In the genomic region with DNA sequence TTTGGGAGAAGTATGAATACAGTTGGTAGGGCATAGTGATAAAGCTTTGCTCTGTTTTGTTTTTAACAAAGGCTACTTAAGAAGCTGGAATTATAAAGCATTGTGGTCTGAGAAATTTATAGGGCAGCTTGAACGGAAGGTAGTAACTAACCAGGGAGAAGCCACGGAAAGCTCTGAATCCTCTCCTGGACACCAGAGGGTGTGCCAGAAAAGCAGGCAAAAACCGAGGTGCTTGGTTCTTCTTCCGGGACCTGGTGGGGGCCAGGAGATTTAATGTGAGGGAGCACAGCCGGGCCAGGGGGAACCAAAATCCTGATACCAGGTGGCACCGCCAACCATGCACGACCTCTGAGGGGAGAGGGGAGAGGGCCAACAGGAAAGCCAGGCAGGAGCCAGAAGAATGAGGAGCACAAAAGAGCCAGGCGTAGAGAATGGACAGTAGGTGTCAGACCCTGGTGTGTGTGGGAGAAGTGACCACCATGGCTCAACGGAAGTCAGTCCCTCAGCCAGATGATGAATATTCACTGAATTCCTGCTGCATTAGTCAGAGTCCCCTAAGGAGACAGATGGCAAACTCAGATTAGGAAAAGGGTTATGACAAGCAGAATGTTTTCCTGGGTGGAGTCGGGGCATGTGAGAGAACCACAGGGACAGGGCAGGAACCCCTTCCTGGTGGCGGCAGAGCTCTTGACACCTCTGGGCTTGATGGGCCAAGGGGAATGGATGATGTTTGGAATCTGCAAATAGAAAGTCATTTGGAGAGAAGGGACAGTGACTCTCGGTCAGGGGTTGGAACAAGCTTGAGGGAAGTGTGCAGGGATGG, we compare ENCODE assay signal across 1 cellular context.
A peak's percentile ranks its signal among the peaks of the same experiment; 100 is the strongest.
TF ChIP-seq lines count a peak whose summit lies in the region.

No MANE protein-coding gene starts in this region.

TF ChIP-seq in K562, 482 proteins besides CTCF, POLR2A, EP300 and RAD21 (continued from another document and continues in another):
- TF ChIP-seq MBD2 (IDR thresholded peaks at IDR 0.05; ENCODE audit: borderline replicate concordance, low read depth) (0 out of 2 replicates have a peak, but pooled peaks have one; percentile 47), DNMT1 (IDR thresholded peaks at IDR 0.05) (no peak), ZNF224 (CRISPR knock-in tag; IDR thresholded peaks at IDR 0.05) (no peak), FOXK1 (CRISPR knock-in tag; IDR thresholded peaks at IDR 0.05; ENCODE audit: borderline replicate concordance) (no peak), ZBTB1 (CRISPR knock-in tag; IDR thresholded peaks at IDR 0.05; ENCODE audit: borderline replicate concordance, low read depth) (no peak), EP400 (IDR thresholded peaks at IDR 0.05) (peak; percentile 43; the same call in 1 of the 2 replicates), ZZZ3 (IDR thresholded peaks at IDR 0.05) (no peak), ZNF324 (CRISPR knock-in tag; IDR thresholded peaks at IDR 0.05) (0 out of 2 replicates have a peak, but pooled peaks have one; percentile 27), PHB2 (IDR thresholded peaks at IDR 0.05; ENCODE audit: low read depth) (no peak), GATA2 (CRISPR knock-in tag; IDR thresholded peaks at IDR 0.05) (peak; percentile 69), COPS2 (conservative IDR thresholded peaks at IDR 0.05) (no peak), MAFG (tag; conservative IDR thresholded peaks at IDR 0.05) (no peak), ZC3H8 (IDR thresholded peaks at IDR 0.05) (no peak), SP2 (IDR thresholded peaks at IDR 0.05; ENCODE audit: extremely low read depth, low read depth, low read length, poor library complexity, severe bottlenecking) (no peak), POLR2G (IDR thresholded peaks at IDR 0.05; ENCODE audit: low read depth, low read length) (peak; percentile 42; the same call in 1 of the 2 replicates), POLR2AphosphoS2 (IDR thresholded peaks at IDR 0.05; ENCODE audit: low read length) (no peak), E2F3 (CRISPR knock-in tag; IDR thresholded peaks at IDR 0.05) (no peak), HNRNPH1 (optimal IDR thresholded peaks at IDR 0.05; ENCODE audit: low read depth, low read length) (no peak), RBM39 (optimal IDR thresholded peaks at IDR 0.05; ENCODE audit: low read depth, low read length) (no peak), FOXA3 (CRISPR knock-in tag; conservative IDR thresholded peaks at IDR 0.05 in 1 of 2, IDR thresholded peaks at IDR 0.05 in 1 of 2) (no peak), IFI16 (CRISPR knock-in tag; IDR thresholded peaks at IDR 0.05) (no peak), STAT5A (IDR thresholded peaks at IDR 0.05; ENCODE audit: borderline replicate concordance, low read length) (peak; percentile 62; the same call in 1 of the 2 replicates), ZNF217 (CRISPR knock-in tag; IDR thresholded peaks at IDR 0.05) (no peak), RHOXF2B (CRISPR knock-in tag; conservative IDR thresholded peaks at IDR 0.05) (no peak), ZNF583 (CRISPR knock-in tag; IDR thresholded peaks at IDR 0.05) (peak; percentile 59; the same call in 1 of the 2 replicates), PCBP1 (IDR thresholded peaks at IDR 0.05; ENCODE audit: low read depth, low read length, poor library complexity, severe bottlenecking) (no peak), WHSC1 (IDR thresholded peaks at IDR 0.05; ENCODE audit: low read length) (no peak), ZNF311 (CRISPR knock-in tag; IDR thresholded peaks at IDR 0.05) (peak; percentile 71; the same call in 1 of the 2 replicates), NFIX (CRISPR knock-in tag; IDR thresholded peaks at IDR 0.05; ENCODE audit: low read depth) (no peak), FOXJ2 (tag; IDR thresholded peaks at IDR 0.05) (no peak), SMARCB1 (IDR thresholded peaks at IDR 0.05; ENCODE audit: insufficient read length, low read depth) (no peak)
- TF ChIP-seq, protein P1, sequence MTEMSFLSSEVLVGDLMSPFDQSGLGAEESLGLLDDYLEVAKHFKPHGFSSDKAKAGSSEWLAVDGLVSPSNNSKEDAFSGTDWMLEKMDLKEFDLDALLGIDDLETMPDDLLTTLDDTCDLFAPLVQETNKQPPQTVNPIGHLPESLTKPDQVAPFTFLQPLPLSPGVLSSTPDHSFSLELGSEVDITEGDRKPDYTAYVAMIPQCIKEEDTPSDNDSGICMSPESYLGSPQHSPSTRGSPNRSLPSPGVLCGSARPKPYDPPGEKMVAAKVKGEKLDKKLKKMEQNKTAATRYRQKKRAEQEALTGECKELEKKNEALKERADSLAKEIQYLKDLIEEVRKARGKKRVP (CRISPR knock-in tag; IDR thresholded peaks at IDR 0.05), result peak; percentile 65
- TF ChIP-seq, protein P2, sequence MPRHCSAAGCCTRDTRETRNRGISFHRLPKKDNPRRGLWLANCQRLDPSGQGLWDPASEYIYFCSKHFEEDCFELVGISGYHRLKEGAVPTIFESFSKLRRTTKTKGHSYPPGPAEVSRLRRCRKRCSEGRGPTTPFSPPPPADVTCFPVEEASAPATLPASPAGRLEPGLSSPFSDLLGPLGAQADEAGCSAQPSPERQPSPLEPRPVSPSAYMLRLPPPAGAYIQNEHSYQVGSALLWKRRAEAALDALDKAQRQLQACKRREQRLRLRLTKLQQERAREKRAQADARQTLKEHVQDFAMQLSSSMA (CRISPR knock-in tag; IDR thresholded peaks at IDR 0.05), result no peak
- TF ChIP-seq, protein P3, sequence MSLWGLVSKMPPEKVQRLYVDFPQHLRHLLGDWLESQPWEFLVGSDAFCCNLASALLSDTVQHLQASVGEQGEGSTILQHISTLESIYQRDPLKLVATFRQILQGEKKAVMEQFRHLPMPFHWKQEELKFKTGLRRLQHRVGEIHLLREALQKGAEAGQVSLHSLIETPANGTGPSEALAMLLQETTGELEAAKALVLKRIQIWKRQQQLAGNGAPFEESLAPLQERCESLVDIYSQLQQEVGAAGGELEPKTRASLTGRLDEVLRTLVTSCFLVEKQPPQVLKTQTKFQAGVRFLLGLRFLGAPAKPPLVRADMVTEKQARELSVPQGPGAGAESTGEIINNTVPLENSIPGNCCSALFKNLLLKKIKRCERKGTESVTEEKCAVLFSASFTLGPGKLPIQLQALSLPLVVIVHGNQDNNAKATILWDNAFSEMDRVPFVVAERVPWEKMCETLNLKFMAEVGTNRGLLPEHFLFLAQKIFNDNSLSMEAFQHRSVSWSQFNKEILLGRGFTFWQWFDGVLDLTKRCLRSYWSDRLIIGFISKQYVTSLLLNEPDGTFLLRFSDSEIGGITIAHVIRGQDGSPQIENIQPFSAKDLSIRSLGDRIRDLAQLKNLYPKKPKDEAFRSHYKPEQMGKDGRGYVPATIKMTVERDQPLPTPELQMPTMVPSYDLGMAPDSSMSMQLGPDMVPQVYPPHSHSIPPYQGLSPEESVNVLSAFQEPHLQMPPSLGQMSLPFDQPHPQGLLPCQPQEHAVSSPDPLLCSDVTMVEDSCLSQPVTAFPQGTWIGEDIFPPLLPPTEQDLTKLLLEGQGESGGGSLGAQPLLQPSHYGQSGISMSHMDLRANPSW (CRISPR knock-in tag; IDR thresholded peaks at IDR 0.05), result no peak
- TF ChIP-seq, protein P4, sequence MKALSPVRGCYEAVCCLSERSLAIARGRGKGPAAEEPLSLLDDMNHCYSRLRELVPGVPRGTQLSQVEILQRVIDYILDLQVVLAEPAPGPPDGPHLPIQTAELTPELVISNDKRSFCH (CRISPR knock-in tag; IDR thresholded peaks at IDR 0.05), result no peak
- TF ChIP-seq, protein P4 (tag; IDR thresholded peaks at IDR 0.05), result no peak
- TF ChIP-seq, protein P5, sequence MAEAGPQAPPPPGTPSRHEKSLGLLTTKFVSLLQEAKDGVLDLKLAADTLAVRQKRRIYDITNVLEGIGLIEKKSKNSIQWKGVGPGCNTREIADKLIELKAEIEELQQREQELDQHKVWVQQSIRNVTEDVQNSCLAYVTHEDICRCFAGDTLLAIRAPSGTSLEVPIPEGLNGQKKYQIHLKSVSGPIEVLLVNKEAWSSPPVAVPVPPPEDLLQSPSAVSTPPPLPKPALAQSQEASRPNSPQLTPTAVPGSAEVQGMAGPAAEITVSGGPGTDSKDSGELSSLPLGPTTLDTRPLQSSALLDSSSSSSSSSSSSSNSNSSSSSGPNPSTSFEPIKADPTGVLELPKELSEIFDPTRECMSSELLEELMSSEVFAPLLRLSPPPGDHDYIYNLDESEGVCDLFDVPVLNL (CRISPR knock-in tag; IDR thresholded peaks at IDR 0.05; ENCODE audit: low read depth), result no peak
- TF ChIP-seq, protein P6, sequence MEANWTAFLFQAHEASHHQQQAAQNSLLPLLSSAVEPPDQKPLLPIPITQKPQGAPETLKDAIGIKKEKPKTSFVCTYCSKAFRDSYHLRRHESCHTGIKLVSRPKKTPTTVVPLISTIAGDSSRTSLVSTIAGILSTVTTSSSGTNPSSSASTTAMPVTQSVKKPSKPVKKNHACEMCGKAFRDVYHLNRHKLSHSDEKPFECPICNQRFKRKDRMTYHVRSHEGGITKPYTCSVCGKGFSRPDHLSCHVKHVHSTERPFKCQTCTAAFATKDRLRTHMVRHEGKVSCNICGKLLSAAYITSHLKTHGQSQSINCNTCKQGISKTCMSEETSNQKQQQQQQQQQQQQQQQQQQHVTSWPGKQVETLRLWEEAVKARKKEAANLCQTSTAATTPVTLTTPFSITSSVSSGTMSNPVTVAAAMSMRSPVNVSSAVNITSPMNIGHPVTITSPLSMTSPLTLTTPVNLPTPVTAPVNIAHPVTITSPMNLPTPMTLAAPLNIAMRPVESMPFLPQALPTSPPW (CRISPR knock-in tag; IDR thresholded peaks at IDR 0.05), result no peak
- TF ChIP-seq, protein P7, sequence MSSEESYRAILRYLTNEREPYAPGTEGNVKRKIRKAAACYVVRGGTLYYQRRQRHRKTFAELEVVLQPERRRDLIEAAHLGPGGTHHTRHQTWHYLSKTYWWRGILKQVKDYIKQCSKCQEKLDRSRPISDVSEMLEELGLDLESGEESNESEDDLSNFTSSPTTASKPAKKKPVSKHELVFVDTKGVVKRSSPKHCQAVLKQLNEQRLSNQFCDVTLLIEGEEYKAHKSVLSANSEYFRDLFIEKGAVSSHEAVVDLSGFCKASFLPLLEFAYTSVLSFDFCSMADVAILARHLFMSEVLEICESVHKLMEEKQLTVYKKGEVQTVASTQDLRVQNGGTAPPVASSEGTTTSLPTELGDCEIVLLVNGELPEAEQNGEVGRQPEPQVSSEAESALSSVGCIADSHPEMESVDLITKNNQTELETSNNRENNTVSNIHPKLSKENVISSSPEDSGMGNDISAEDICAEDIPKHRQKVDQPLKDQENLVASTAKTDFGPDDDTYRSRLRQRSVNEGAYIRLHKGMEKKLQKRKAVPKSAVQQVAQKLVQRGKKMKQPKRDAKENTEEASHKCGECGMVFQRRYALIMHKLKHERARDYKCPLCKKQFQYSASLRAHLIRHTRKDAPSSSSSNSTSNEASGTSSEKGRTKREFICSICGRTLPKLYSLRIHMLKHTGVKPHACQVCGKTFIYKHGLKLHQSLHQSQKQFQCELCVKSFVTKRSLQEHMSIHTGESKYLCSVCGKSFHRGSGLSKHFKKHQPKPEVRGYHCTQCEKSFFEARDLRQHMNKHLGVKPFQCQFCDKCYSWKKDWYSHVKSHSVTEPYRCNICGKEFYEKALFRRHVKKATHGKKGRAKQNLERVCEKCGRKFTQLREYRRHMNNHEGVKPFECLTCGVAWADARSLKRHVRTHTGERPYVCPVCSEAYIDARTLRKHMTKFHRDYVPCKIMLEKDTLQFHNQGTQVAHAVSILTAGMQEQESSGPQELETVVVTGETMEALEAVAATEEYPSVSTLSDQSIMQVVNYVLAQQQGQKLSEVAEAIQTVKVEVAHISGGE (CRISPR knock-in tag; IDR thresholded peaks at IDR 0.05), result no peak
- TF ChIP-seq, protein P8, sequence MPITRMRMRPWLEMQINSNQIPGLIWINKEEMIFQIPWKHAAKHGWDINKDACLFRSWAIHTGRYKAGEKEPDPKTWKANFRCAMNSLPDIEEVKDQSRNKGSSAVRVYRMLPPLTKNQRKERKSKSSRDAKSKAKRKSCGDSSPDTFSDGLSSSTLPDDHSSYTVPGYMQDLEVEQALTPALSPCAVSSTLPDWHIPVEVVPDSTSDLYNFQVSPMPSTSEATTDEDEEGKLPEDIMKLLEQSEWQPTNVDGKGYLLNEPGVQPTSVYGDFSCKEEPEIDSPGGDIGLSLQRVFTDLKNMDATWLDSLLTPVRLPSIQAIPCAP (CRISPR knock-in tag; IDR thresholded peaks at IDR 0.05; ENCODE audit: borderline replicate concordance), result no peak
- TF ChIP-seq, protein P9, sequence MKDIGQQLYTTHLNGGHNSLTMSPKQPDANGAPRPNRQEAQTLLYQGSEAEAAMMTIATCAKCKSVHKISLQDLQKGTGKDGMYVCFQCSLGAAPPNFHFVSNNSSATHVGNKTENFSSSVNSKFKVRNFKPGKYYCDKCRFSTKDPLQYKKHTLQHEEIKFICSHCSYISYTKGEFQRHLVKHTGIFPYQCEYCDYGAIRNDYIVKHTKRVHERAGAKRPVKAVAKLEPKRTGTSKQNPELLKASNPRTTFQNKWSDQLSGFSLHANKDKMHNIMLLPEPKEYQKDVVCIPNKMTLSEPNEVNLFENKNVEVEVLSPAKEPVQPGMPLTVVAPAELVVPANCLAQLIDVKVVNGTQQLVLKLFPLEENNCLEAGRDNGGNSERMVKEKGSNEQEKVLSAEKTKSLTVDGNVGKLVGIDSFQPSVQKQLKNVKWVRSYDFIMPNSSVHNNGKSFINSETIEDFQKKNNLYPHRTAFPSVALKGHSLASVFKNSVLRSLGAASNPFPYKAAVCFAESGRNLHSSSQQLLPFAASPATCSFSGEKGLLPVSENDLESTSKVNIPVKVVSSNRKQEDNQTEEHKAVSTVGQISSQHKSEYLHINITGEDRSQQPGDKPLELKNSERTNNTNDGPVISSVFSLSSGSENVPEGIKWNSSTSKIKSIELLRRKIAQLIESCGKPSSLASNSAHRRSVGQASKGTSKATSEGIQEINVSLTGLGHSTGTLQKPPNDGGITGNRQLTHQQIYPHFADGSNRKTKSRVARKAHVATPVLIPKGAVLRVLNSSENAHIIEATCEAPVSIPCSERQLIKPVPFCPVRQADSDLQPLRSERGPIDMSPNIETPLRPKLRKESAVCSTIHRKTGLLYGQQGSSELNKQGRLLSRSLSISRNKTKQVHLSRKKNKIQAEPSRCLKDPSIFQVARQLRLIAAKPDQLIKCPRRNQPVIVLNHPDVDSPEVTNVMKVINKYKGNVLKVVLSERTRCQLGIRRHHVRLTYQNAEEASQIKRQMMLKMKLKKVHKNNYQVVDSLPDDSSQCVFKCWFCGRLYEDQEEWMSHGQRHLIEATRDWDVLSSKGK (CRISPR knock-in tag; IDR thresholded peaks at IDR 0.05), result no peak
- TF ChIP-seq, protein P10, sequence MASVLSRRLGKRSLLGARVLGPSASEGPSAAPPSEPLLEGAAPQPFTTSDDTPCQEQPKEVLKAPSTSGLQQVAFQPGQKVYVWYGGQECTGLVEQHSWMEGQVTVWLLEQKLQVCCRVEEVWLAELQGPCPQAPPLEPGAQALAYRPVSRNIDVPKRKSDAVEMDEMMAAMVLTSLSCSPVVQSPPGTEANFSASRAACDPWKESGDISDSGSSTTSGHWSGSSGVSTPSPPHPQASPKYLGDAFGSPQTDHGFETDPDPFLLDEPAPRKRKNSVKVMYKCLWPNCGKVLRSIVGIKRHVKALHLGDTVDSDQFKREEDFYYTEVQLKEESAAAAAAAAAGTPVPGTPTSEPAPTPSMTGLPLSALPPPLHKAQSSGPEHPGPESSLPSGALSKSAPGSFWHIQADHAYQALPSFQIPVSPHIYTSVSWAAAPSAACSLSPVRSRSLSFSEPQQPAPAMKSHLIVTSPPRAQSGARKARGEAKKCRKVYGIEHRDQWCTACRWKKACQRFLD (CRISPR knock-in tag; IDR thresholded peaks at IDR 0.05), result peak; percentile 85
- TF ChIP-seq, protein P11, sequence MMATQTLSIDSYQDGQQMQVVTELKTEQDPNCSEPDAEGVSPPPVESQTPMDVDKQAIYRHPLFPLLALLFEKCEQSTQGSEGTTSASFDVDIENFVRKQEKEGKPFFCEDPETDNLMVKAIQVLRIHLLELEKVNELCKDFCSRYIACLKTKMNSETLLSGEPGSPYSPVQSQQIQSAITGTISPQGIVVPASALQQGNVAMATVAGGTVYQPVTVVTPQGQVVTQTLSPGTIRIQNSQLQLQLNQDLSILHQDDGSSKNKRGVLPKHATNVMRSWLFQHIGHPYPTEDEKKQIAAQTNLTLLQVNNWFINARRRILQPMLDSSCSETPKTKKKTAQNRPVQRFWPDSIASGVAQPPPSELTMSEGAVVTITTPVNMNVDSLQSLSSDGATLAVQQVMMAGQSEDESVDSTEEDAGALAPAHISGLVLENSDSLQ (IDR thresholded peaks at IDR 0.05), result peak; percentile 85
